28 cellular contexts compared by ENCODE assay signal in the genomic region with DNA sequence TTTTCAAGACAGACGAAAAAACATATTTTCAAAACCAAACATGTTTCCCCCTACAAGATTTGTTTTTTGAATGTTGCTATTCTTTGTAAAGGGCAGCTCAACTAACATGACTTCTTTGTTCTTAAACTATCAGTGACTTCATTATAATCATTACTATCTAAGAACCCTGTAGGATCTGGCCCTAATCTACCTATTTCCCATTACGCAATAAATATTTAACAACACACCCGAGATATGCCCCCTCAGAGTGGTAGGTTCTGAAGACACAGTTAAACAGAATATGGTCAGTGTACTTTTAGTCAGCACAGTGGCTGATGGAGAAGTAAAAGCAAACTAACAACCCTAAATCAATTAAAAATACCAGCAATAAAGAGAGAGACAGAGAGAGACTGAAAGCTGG.
"Had no signal": no experiment of that assay in that cellular context is flagged by ENCODE, and none has a peak within 500 bp of the region (broad histone marks: within the 10 kb centered on the region; RNA-seq: fewer than 3 reads in every experiment).

No MANE protein-coding gene starts in this region.

- H3K9me3 ChIP-seq: ovary, psoas muscle, spleen, suprapubic skin, testis, tibial artery, transverse colon, upper lobe of right lung, uterus had no signal

- H3K27me3 ChIP-seq: neural progenitor cell, ovary, spleen, suprapubic skin, testis, tibial artery, transverse colon, upper lobe of right lung, uterus had no signal

- H3K4me1 ChIP-seq: neural progenitor cell, parathyroid adenoma, psoas muscle, spleen, suprapubic skin, testis, tibial artery, upper lobe of right lung, uterus had no signal

- DNase-seq: natural killer cell; occipital lobe; ovary; posterior cingulate gyrus; psoas muscle; right cardiac atrium; spleen; stimulated activated CD4-positive, alpha-beta T cell treated with anti-CD3 and anti-CD28 coated beads, Interleukin-12 subunit alpha, Interleukin-12 subunit beta, amount 100 ng/mL, for 4 hours; stimulated activated CD4-positive, alpha-beta T cell treated with anti-CD3 and anti-CD28 coated beads, Interleukin-1b, Interleukin-23, amount 100 ng/mL, for 48 hours; stimulated activated CD4-positive, alpha-beta T cell treated with anti-CD3 and anti-CD28 coated beads, Interleukin-4, amount 100 ng/mL, for 1 hour; stimulated activated CD4-positive, alpha-beta T cell treated with anti-CD3 and anti-CD28 coated beads, Interleukin-4, amount 100 ng/mL, for 4 hours; stimulated activated CD8-positive, alpha-beta memory T cell treated with anti-CD3 and anti-CD28 coated beads, Interleukin-4, amount 100 ng/mL, for 48 hours; stimulated activated naive CD4-positive, alpha-beta T cell; stimulated activated naive CD8-positive, alpha-beta T cell treated with anti-CD3 and anti-CD28 coated beads, Interleukin-15, amount 100 ng/mL, for 72 hours; stimulated activated naive CD8-positive, alpha-beta T cell treated with anti-CD3 and anti-CD28 coated beads, Interleukin-15, Interleukin-2, amounts not matched to agents 100 U/mL and 50 U/mL, for 24 hours; substantia nigra; testis; tibial artery; transverse colon; upper lobe of right lung; uterus had no signal

- H3K4me2 ChIP-seq: neural progenitor cell, smooth muscle cell had no signal

- H3K4me3 ChIP-seq: neural progenitor cell, ovary, psoas muscle, skin epidermis, smooth muscle cell, spleen, suprapubic skin, testis, tibial artery, transverse colon, upper lobe of right lung, uterus had no signal

- ATAC-seq: natural killer cell; psoas muscle; right cardiac atrium; sciatic nerve; stimulated activated memory B cell treated with anti-CD40 and anti-IgM and Interleukin-4, amounts not matched to agents 10 μg/mL and 1 μg/mL and 100 μg/mL, for 72 hours; stimulated activated naive CD8-positive, alpha-beta T cell treated with anti-CD3 and anti-CD28 coated beads, Interleukin-15, amount 100 ng/mL, for 72 hours; stimulated activated naive CD8-positive, alpha-beta T cell treated with anti-CD3 and anti-CD28 coated beads, Interleukin-15, Interleukin-2, amounts not matched to agents 100 U/mL and 50 U/mL, for 24 hours; upper lobe of right lung had no signal

- H3K9ac ChIP-seq: neural progenitor cell, parathyroid adenoma had no signal

- H2AFZ ChIP-seq: neural progenitor cell, parathyroid adenoma had no signal

- H3K79me2 ChIP-seq: parathyroid adenoma had no signal

- H3K27ac ChIP-seq: neural progenitor cell, ovary, parathyroid adenoma, psoas muscle, skin epidermis, spleen, suprapubic skin, testis, tibial artery, transverse colon, upper lobe of right lung, uterus had no signal

- H3K36me3 ChIP-seq: neural progenitor cell, ovary, spleen, suprapubic skin, tibial artery, transverse colon, upper lobe of right lung, uterus had no signal
